In genomic region chr4:77074961-77075855, GRCh38 we compare ENCODE assay signal across 8 cellular contexts. TPM values are rescaled to one million over a fixed set of nuclear protein-coding genes. Genes with fewer than 3 reads are reported as not detected.
DNase-seq lines count a peak whose midpoint lies in the region; ATAC-seq, FAIRE-seq and TF ChIP-seq lines count a peak whose summit lies in the region.

No MANE protein-coding gene starts in this region.

- no peaks in the 10 kb centered on the region for H3K9me3 Mint-ChIP-seq in activated naive CD8-positive, alpha-beta T cell treated with anti-CD3 and anti-CD28 coated beads, Interleukin-2, amount 10 ng/mL, durations not matched to agents 7 days and 5 days

- POLR2A ChIA-PET in activated naive CD8-positive, alpha-beta T cell treated with anti-CD3 and anti-CD28 coated beads, Interleukin-2, amount 10 ng/mL, durations not matched to agents 7 days and 5 days (lab: Charles Lee): interaction anchor here (0.6 to 2.6 kb wide), 10 partner anchors 10 to 1702 kb away, joined by 3 to 14 read pairs (median 4); partner anchors contain the start of gene CCNG2

- no peak overlapping the region for H3K4me3 Mint-ChIP-seq in activated naive CD8-positive, alpha-beta T cell treated with anti-CD3 and anti-CD28 coated beads, Interleukin-2, amount 10 ng/mL, durations not matched to agents 7 days and 5 days

- TF ChIP-seq CTCF in SU-DHL-6 (IDR thresholded peaks at IDR 0.05; ENCODE audit: insufficient read depth, low read length, poor library complexity, severe bottlenecking): no peak

- H3K9me2 ChIP-seq in SU-DHL-6 (replicated peaks; ENCODE audit: insufficient read depth, low read length): no peaks in the 10 kb centered on the region

- H3K27me3 ChIP-seq in BLaER1: no peaks in the 10 kb centered on the region
- H3K27me3 ChIP-seq in SU-DHL-6 (ENCODE audit: low read length): no peaks in the 10 kb centered on the region
- H3K27me3 ChIP-seq in rectal smooth muscle tissue (ENCODE audit: control insufficient read depth, insufficient read depth, low read length): no peaks in the 10 kb centered on the region

- FAIRE-seq in urothelium cell line (lab: Jason Lieb, UNC): peak; percentile 32

- no peak overlapping the region for H2AFZ ChIP-seq in SU-DHL-6 (ENCODE audit: low read depth, low read length, severe bottlenecking)

- H3K9me3 ChIP-seq in BLaER1: no peaks in the 10 kb centered on the region
- no peaks in the 10 kb centered on the region for H3K9me3 ChIP-seq in SU-DHL-6 (ENCODE audit: insufficient read depth, low read length)

- H3K4me2 ChIP-seq in BLaER1 (peak overlapping the region; percentile 98), SU-DHL-6 (ENCODE audit: low read depth, low read length, poor library complexity, severe bottlenecking) (peak overlapping the region; percentile 73)

- peaks cover 9% of the 10 kb centered on the region for H3K36me3 Mint-ChIP-seq in activated naive CD8-positive, alpha-beta T cell treated with anti-CD3 and anti-CD28 coated beads, Interleukin-2, amount 10 ng/mL, durations not matched to agents 7 days and 5 days

- peaks cover 5% of the 10 kb centered on the region; the same call in 1 of the 2 replicates for H3K36me3 ChIP-seq in BLaER1
- H3K36me3 ChIP-seq in SU-DHL-6 (ENCODE audit: low read length): no peaks in the 10 kb centered on the region
- H3K36me3 ChIP-seq in rectal smooth muscle tissue (ENCODE audit: control insufficient read depth, insufficient read depth, low read length): no peaks in the 10 kb centered on the region

- peaks cover 66% of the 10 kb centered on the region for H3K79me2 ChIP-seq in SU-DHL-6 (ENCODE audit: insufficient read depth, low read length)

- peak; percentile 62 for ATAC-seq in GM19397 (IDR thresholded peaks at IDR 0.05; ENCODE audit: unreplicated experiment)
- ATAC-seq in HG03565 (IDR thresholded peaks at IDR 0.05; ENCODE audit: unreplicated experiment): peak; percentile 27
- peak; percentile 70 for ATAC-seq in activated naive CD8-positive, alpha-beta T cell treated with anti-CD3 and anti-CD28 coated beads, Interleukin-2, amount 10 ng/mL, durations not matched to agents 7 days and 5 days (ENCODE audit: low read depth)
- peak; percentile 80 for ATAC-seq in left ventricle myocardium superior

- H3K4me1 Mint-ChIP-seq in activated naive CD8-positive, alpha-beta T cell treated with anti-CD3 and anti-CD28 coated beads, Interleukin-2, amount 10 ng/mL, durations not matched to agents 7 days and 5 days: peaks cover 24% of the 10 kb centered on the region

- peaks cover 66% of the 10 kb centered on the region for H3K4me1 ChIP-seq in BLaER1
- peaks cover 8% of the 10 kb centered on the region for H3K4me1 ChIP-seq in rectal smooth muscle tissue (ENCODE audit: control insufficient read depth, insufficient read depth, low read length)

- peak; percentile 83 for DNase-seq in activated naive CD8-positive, alpha-beta T cell treated with anti-CD3 and anti-CD28 coated beads, Interleukin-2, amount 10 ng/mL, durations not matched to agents 7 days and 5 days
- peak; percentile 88 for DNase-seq in left ventricle myocardium superior
- DNase-seq in urothelium cell line (ENCODE audit: low spot score): peak; percentile 85

- intact Hi-C loops in left ventricle myocardium superior (cut with micrococcal nuclease): no loop called here

- no peaks in the 10 kb centered on the region for H3K27me3 Mint-ChIP-seq in activated naive CD8-positive, alpha-beta T cell treated with anti-CD3 and anti-CD28 coated beads, Interleukin-2, amount 10 ng/mL, durations not matched to agents 7 days and 5 days

- H3K27ac ChIP-seq in BLaER1 (peak overlapping the region; percentile 99), SU-DHL-6 (ENCODE audit: low read depth, low read length) (peak overlapping the region; percentile 94), rectal smooth muscle tissue (ENCODE audit: low read depth, low read length) (peak overlapping the region; percentile 100)

- H3K4me3 ChIP-seq in BLaER1 (peak overlapping the region; percentile 84), SU-DHL-6 (ENCODE audit: insufficient read depth, low read length, poor library complexity, severe bottlenecking) (peak overlapping the region; percentile 86), rectal smooth muscle tissue (ENCODE audit: low read length) (peak overlapping the region; percentile 97)

- H4K20me1 ChIP-seq in BLaER1 (peaks cover 50% of the 10 kb centered on the region), SU-DHL-6 (ENCODE audit: low read depth, low read length) (peaks cover 21% of the 10 kb centered on the region; the same call in 1 of the 2 replicates)

- H3K9ac ChIP-seq in BLaER1: peak overlapping the region; percentile 98
- peak overlapping the region; percentile 97 for H3K9ac ChIP-seq in SU-DHL-6 (ENCODE audit: low read length)
- H3K9ac ChIP-seq in rectal smooth muscle tissue (ENCODE audit: low read length): peak overlapping the region; percentile 98

- peak overlapping the region; percentile 100 for H3K27ac Mint-ChIP-seq in activated naive CD8-positive, alpha-beta T cell treated with anti-CD3 and anti-CD28 coated beads, Interleukin-2, amount 10 ng/mL, durations not matched to agents 7 days and 5 days

- H3F3A ChIP-seq in SU-DHL-6 (ENCODE audit: insufficient read depth): peaks cover 8% of the 10 kb centered on the region

RNA-seq across cellular contexts. Expression of gene CCNI, which starts 0.6 kb away (rescaled TPM):
- total RNA-seq in activated naive CD8-positive, alpha-beta T cell treated with anti-CD3 and anti-CD28 coated beads, Interleukin-2, amount 10 ng/mL, durations not matched to agents 7 days and 5 days: 100 to 1,000 TPM; 243 to 244 TPM
- 294 TPM for total RNA-seq in left ventricle myocardium superior

Comparison
In these comparisons a context has a peak if more than half of its experiments do, and no peak if none do; other contexts are left out.
1. Peak in every context shown above with its lines: DNase-seq, ATAC-seq, H3K4me3 ChIP-seq and H3K27ac ChIP-seq.
2. ATAC-seq: peak in every context shown above with its lines; median percentile 80 in left ventricle myocardium superior; 70 in activated naive CD8-positive, alpha-beta T cell treated with anti-CD3 and anti-CD28 coated beads, Interleukin-2, amount 10 ng/mL, durations not matched to agents 7 days and 5 days; 62 in GM19397; 27 in HG03565.